11 cellular contexts compared by ENCODE assay signal in the genomic region with DNA sequence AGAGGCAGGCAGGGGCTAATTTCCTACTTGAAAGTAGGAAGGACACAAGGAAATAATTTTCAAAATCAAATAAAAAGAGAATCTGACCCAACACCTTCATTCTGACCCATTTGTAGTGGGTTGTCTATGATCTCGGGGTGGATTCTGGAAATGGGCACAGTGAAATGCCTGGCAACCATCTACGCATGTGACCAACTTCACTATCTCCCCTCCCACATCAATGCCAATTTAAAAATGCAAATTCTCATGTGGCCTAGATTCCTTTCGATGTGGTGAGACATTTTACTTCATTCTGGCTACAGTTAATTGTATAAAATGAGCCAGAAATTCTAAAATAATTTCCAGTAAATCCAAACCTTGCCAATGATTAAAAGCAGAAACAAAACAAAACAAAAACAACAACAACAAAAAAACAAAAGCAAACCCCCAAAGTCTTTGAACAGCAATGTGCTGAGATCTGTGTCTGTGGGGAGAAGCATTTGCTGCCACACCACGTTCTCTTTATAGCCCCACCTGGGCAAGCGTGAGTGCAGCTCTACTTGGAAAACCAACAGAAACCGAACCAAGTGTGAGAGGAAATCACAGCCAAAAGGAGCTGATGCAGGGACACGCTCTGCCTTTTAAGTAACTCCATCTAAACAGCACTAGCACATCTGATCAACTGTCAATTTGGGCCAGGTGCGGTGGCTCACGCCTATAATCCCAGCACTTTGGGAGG. TPM values are rescaled to one million over a fixed set of nuclear protein-coding genes. Genes with fewer than 3 reads are reported as not detected.
DNase-seq lines count a peak whose midpoint lies in the region; ATAC-seq and TF ChIP-seq lines count a peak whose summit lies in the region.
"Had no signal": no experiment of that assay in that cellular context is flagged by ENCODE, and none has a peak within 500 bp of the region (broad histone marks: within the 10 kb centered on the region; RNA-seq: fewer than 3 reads in every experiment).

No MANE protein-coding gene starts in this region.

- TF ChIP-seq CTCF in prostate gland (IDR thresholded peaks at IDR 0.05), result no peak

- peaks cover 0 to 2% of the 10 kb centered on the region in 2 donors for H3K36me3 ChIP-seq in prostate gland

- TF ChIP-seq POLR2A in prostate gland (IDR thresholded peaks at IDR 0.05), result no peak

- peaks cover 88% of the 10 kb centered on the region for H3K36me3 Mint-ChIP-seq in activated CD8-positive, alpha-beta T cell treated with anti-CD3 and anti-CD28 coated beads, Interleukin-2, amount 10 ng/mL, durations not matched to agents 7 days and 5 days (ENCODE audit: low read depth)
- H3K36me3 Mint-ChIP-seq in effector memory CD8-positive, alpha-beta T cell (ENCODE audit: insufficient read depth), result peaks cover 92% of the 10 kb centered on the region

- H3K9me3 Mint-ChIP-seq in activated CD8-positive, alpha-beta T cell treated with anti-CD3 and anti-CD28 coated beads, Interleukin-2, amount 10 ng/mL, durations not matched to agents 7 days and 5 days (ENCODE audit: insufficient read depth), result peaks cover 6% of the 10 kb centered on the region
- no peaks in the 10 kb centered on the region for H3K9me3 Mint-ChIP-seq in effector memory CD8-positive, alpha-beta T cell
- H3K9me3 Mint-ChIP-seq: GM23338 had no signal

- no peaks in the 10 kb centered on the region for H3K27me3 Mint-ChIP-seq in activated CD8-positive, alpha-beta T cell treated with anti-CD3 and anti-CD28 coated beads, Interleukin-2, amount 10 ng/mL, durations not matched to agents 7 days and 5 days (ENCODE audit: low read depth)
- no peaks in the 10 kb centered on the region for H3K27me3 Mint-ChIP-seq in effector memory CD8-positive, alpha-beta T cell

- WGBS in prostate gland, result 76% methylated on average over 9 of the region's 9 CpGs

- ATAC-seq in activated CD8-positive, alpha-beta T cell treated with anti-CD3 and anti-CD28 coated beads, Interleukin-2, amount 10 ng/mL, durations not matched to agents 7 days and 5 days, result peak; percentile 20
- peak; percentile 55 for ATAC-seq in effector memory CD8-positive, alpha-beta T cell (replicated peaks)
- no peak for ATAC-seq in HG03565 (IDR thresholded peaks at IDR 0.05; ENCODE audit: unreplicated experiment)
- ATAC-seq: GM23338, HepG2 had no signal

- peak in 5 of 6 experiments; percentile 8 to 65 (median 54) for DNase-seq in stimulated activated naive CD4-positive, alpha-beta T cell (lab: John Stamatoyannopoulos, UW)
- DNase-seq in stimulated activated naive CD4-positive, alpha-beta T cell treated with Interleukin-2 at 50 U/mL for 16 hours (lab: John Stamatoyannopoulos, UW), result no peak
- DNase-seq in activated CD8-positive, alpha-beta T cell treated with anti-CD3 and anti-CD28 coated beads, Interleukin-2, amount 10 ng/mL, durations not matched to agents 7 days and 5 days, result peak; percentile 62
- peak in 1 of 3 experiments; percentile 22 for DNase-seq in effector memory CD8-positive, alpha-beta T cell
- DNase-seq in prostate gland (ENCODE audit: low spot score) (no peak), NCI-H187 treated with DMSO at 0.1 percent for 48 hours (lab: John Stamatoyannopoulos, UW) (no peak), NCI-H2029 (lab: John Stamatoyannopoulos, UW) (no peak)
- DNase-seq: WERI-Rb-1 had no signal

- H3K27ac ChIP-seq in prostate gland, result peak overlapping the region in 1 of 2 donors; percentile 18
- H3K27ac ChIP-seq: WERI-Rb-1 had no signal

- intact Hi-C loops in prostate gland (cut with DNase I), result no loop called here

- no peaks in the 10 kb centered on the region for H3K9me3 ChIP-seq in prostate gland

- peaks cover 79% of the 10 kb centered on the region for H3K4me1 Mint-ChIP-seq in activated CD8-positive, alpha-beta T cell treated with anti-CD3 and anti-CD28 coated beads, Interleukin-2, amount 10 ng/mL, durations not matched to agents 7 days and 5 days (ENCODE audit: low read depth)
- H3K4me1 Mint-ChIP-seq in effector memory CD8-positive, alpha-beta T cell (ENCODE audit: low read depth in 2 of 2), result peaks cover 55 to 64% of the 10 kb centered on the region in 2 donors

- peak overlapping the region; percentile 87 for H3K27ac Mint-ChIP-seq in activated CD8-positive, alpha-beta T cell treated with anti-CD3 and anti-CD28 coated beads, Interleukin-2, amount 10 ng/mL, durations not matched to agents 7 days and 5 days
- H3K27ac Mint-ChIP-seq in effector memory CD8-positive, alpha-beta T cell, result peak overlapping the region; percentile 92 to 99
- H3K27ac Mint-ChIP-seq: GM23338 had no signal

- H3K4me3 ChIP-seq in prostate gland, result no peak overlapping the region
- H3K4me3 ChIP-seq: GM23338 had no signal

- CTCF ChIA-PET in activated CD8-positive, alpha-beta T cell treated with anti-CD3 and anti-CD28 coated beads, Interleukin-2, amount 10 ng/mL, durations not matched to agents 7 days and 5 days (lab: Charles Lee), result interaction anchor here (1.5 to 2.6 kb wide), 4 partner anchors 8 to 164 kb away, joined by 3 to 21 read pairs (median 4); no protein-coding TSS in a partner anchor

- H3K27me3 ChIP-seq in prostate gland (replicated peaks; ENCODE audit: insufficient read depth), result no peaks in the 10 kb centered on the region

- peak overlapping the region; percentile 61 for H3K4me3 Mint-ChIP-seq in activated CD8-positive, alpha-beta T cell treated with anti-CD3 and anti-CD28 coated beads, Interleukin-2, amount 10 ng/mL, durations not matched to agents 7 days and 5 days
- peak overlapping the region; percentile 50 to 60 for H3K4me3 Mint-ChIP-seq in effector memory CD8-positive, alpha-beta T cell
- H3K4me3 Mint-ChIP-seq: GM23338 had no signal

- POLR2A ChIA-PET in activated CD8-positive, alpha-beta T cell treated with anti-CD3 and anti-CD28 coated beads, Interleukin-2, amount 10 ng/mL, durations not matched to agents 7 days and 5 days (lab: Charles Lee), result interaction anchor here (0.6 to 2.7 kb wide), 6 partner anchors 8 to 97 kb away, joined by 3 to 19 read pairs (median 4); no protein-coding TSS in a partner anchor

- no peaks in the 10 kb centered on the region for H3K4me1 ChIP-seq in prostate gland (replicated peaks)

RNA-seq across cellular contexts. Expression of gene USP20, which starts 59.0 kb away (rescaled TPM):
- total RNA-seq in activated CD8-positive, alpha-beta T cell treated with anti-CD3 and anti-CD28 coated beads, Interleukin-2, amount 10 ng/mL, durations not matched to agents 7 days and 5 days, result 10 to 100 TPM; 86.2 to 87.4 TPM
- total RNA-seq in prostate gland, result 10 to 100 TPM; 34.8 to 53.5 TPM

RNA-seq across cellular contexts. Expression of gene C9orf78, which starts 59.2 kb away (rescaled TPM):
- total RNA-seq in activated CD8-positive, alpha-beta T cell treated with anti-CD3 and anti-CD28 coated beads, Interleukin-2, amount 10 ng/mL, durations not matched to agents 7 days and 5 days, result 10 to 100 TPM; 89.7 to 91.7 TPM
- 10 to 100 TPM; 63.7 to 76.8 TPM for total RNA-seq in prostate gland

Comparison
In these comparisons a context has a peak if more than half of its experiments do, and no peak if none do; other contexts are left out.
1. DNase-seq: peak in stimulated activated naive CD4-positive, alpha-beta T cell (5 of 6) and activated CD8-positive, alpha-beta T cell treated with anti-CD3 and anti-CD28 coated beads, Interleukin-2, amount 10 ng/mL, durations not matched to agents 7 days and 5 days (single experiment); none in stimulated activated naive CD4-positive, alpha-beta T cell treated with Interleukin-2 at 50 U/mL for 16 hours (single experiment), prostate gland (single experiment), NCI-H187 treated with DMSO at 0.1 percent for 48 hours (single experiment) and NCI-H2029 (single experiment).